Comparison of ENCODE assay signal across 8 cellular contexts in the genomic region with DNA sequence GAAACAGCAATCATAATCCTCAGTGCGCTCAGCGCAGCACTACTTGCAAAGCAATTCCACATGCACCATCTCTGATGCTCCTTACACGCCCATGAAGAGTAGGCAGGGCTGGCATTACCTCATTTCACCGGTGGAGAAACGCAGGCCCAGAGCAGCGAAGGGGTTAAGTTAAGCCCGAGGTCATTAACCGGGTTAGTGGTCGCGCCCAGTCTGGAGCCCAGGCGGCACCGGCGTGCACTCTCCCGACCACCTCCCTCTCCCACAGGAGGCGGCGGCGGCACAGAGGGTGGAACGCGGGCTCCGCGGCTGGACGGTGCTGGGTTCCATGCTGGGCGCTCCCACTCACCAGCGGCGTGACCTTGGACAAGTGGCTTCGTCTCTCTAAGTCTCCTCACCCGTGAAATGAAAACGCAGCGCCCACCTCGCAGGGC. TPM values are rescaled to one million over a fixed set of nuclear protein-coding genes. Genes with fewer than 3 reads are reported as not detected.
DNase-seq lines count a peak whose midpoint lies in the region; ATAC-seq and TF ChIP-seq lines count a peak whose summit lies in the region.

No MANE protein-coding gene starts in this region.

- no peak for TF ChIP-seq EP300 in ovary (IDR thresholded peaks at IDR 0.05)

- peak overlapping the region; percentile 98 for H3K27ac ChIP-seq in WERI-Rb-1
- peak overlapping the region; percentile 81 for H3K27ac ChIP-seq in foreskin keratinocyte
- peak overlapping the region; percentile 85 to 88 for H3K27ac ChIP-seq in ovary

- WGBS in ovary, 3 donors, result 1% methylated on average over 24 to 30 of the region's 30 CpGs

- DNase-seq in WERI-Rb-1 (peak; percentile 57), foreskin keratinocyte (peak in 1 of 2 donors; percentile 33), ovary (peak in 1 of 5 donors; percentile 38), HPDE6-E6E7 (ENCODE audit: extremely low spot score) (no peak)
- DNase-seq in stimulated activated naive CD4-positive, alpha-beta T cell (lab: John Stamatoyannopoulos, UW), result no peak

- H3K9me3 ChIP-seq in WERI-Rb-1 (ENCODE audit: severe bottlenecking), result no peaks in the 10 kb centered on the region
- H3K9me3 ChIP-seq in ovary, result no peaks in the 10 kb centered on the region

- intact Hi-C loops in ovary (cut with DNase I), result no loop called here

- H3K27me3 ChIP-seq in WERI-Rb-1 (ENCODE audit: insufficient read depth, low read depth, severe bottlenecking), result no peaks in the 10 kb centered on the region
- no peaks in the 10 kb centered on the region for H3K27me3 ChIP-seq in foreskin keratinocyte
- H3K27me3 ChIP-seq in ovary, result no peaks in the 10 kb centered on the region

- no peak for TF ChIP-seq POLR2A in ovary (IDR thresholded peaks at IDR 0.05)

- no peak for TF ChIP-seq CTCF in WERI-Rb-1 (IDR thresholded peaks at IDR 0.05; ENCODE audit: low read depth, low read length)
- TF ChIP-seq CTCF in foreskin keratinocyte (conservative IDR thresholded peaks at IDR 0.05), result no peak
- no peak for TF ChIP-seq CTCF in ovary (IDR thresholded peaks at IDR 0.05)

- peaks cover 44% of the 10 kb centered on the region for H3K36me3 ChIP-seq in WERI-Rb-1
- no peaks in the 10 kb centered on the region for H3K36me3 ChIP-seq in ovary

- H3K4me1 ChIP-seq in foreskin keratinocyte (no peaks in the 10 kb centered on the region), ovary (ENCODE audit: insufficient read depth) (peaks cover 25% of the 10 kb centered on the region)

- peak overlapping the region; percentile 80 for H3K4me3 ChIP-seq in WERI-Rb-1 (ENCODE audit: low read depth, low read length)
- peak overlapping the region; percentile 78 for H3K4me3 ChIP-seq in ovary

- ATAC-seq in GM18511 (IDR thresholded peaks at IDR 0.05; ENCODE audit: unreplicated experiment) (peak; percentile 4), HG03175 (IDR thresholded peaks at IDR 0.05; ENCODE audit: unreplicated experiment) (peak; percentile 10), foreskin keratinocyte (peak; percentile 28), HG03565 (IDR thresholded peaks at IDR 0.05; ENCODE audit: unreplicated experiment) (no peak)

RNA-seq across cellular contexts. Expression of a gene that starts 0.5 kb away (rescaled TPM):
- 49.4 and 55.2 TPM in 2 replicates for total RNA-seq in foreskin keratinocyte
- polyA plus RNA-seq in foreskin keratinocyte, result 64.6 and 71.5 TPM in 2 replicates
- 10 to 100 TPM; 58.0 to 93.3 (median 75.8) TPM for total RNA-seq in ovary
- 10 to 100 TPM in 1 of 2 donors, 1 to 10 TPM in 1; 5.4 to 95.2 TPM for polyA plus RNA-seq in ovary

RNA-seq across cellular contexts. Expression of a gene that starts 3.2 kb away (rescaled TPM):
- 38.8 and 39.7 TPM in 2 replicates for total RNA-seq in foreskin keratinocyte
- 74.3 and 83.3 TPM in 2 replicates for polyA plus RNA-seq in foreskin keratinocyte
- 10 to 100 TPM; 19.0 to 40.3 (median 33.8) TPM for total RNA-seq in ovary
- polyA plus RNA-seq in ovary, result 10 to 100 TPM in 1 of 2 donors, 1 to 10 TPM in 1; 1.9 to 28.8 TPM

RNA-seq across cellular contexts. Expression of a gene that starts 6.2 kb away (rescaled TPM):
- total RNA-seq in foreskin keratinocyte (105 and 106 TPM in 2 replicates), ovary (100 to 1,000 TPM in 4 of 7 donors, 10 to 100 TPM in 3; 58.7 to 125 (median 101) TPM)
- polyA plus RNA-seq in foreskin keratinocyte (116 and 124 TPM in 2 replicates), ovary (10 to 100 TPM; 22.3 to 77.4 TPM)

RNA-seq across cellular contexts. Expression of a gene that starts 20.7 kb away (rescaled TPM):
- total RNA-seq in foreskin keratinocyte (70.8 and 83.6 TPM in 2 replicates), ovary (100 to 1,000 TPM in 4 of 7 donors, 10 to 100 TPM in 3; 55.6 to 127 (median 108) TPM)
- polyA plus RNA-seq in foreskin keratinocyte (81.1 and 86.5 TPM in 2 replicates), ovary (10 to 100 TPM; 10.5 to 53.2 TPM)

RNA-seq across cellular contexts. Expression of a gene that starts 22.4 kb away (rescaled TPM):
- total RNA-seq in foreskin keratinocyte, result 17.7 and 18.6 TPM in 2 replicates
- polyA plus RNA-seq in foreskin keratinocyte, result 22.5 and 22.6 TPM in 2 replicates
- 1 to 10 TPM; 2.7 to 5.9 (median 4.1) TPM for total RNA-seq in ovary
- polyA plus RNA-seq in ovary, result 1 to 10 TPM; 3.8 to 9.4 TPM
